In genomic region chr7:99616359-99617186, GRCh38 we compare ENCODE assay signal across 8 cellular contexts. TPM values are rescaled to one million over a fixed set of nuclear protein-coding genes. Genes with fewer than 3 reads are reported as not detected.
A peak's percentile ranks its signal among the peaks of the same experiment; 100 is the strongest.
DNase-seq lines count a peak whose midpoint lies in the region; ATAC-seq and TF ChIP-seq lines count a peak whose summit lies in the region.

ZSCAN25 (plus strand) TSS chr7:99616946; CDS start chr7:99619607, 2,661 bp downstream.

- peak within 1 kb of the TSS; percentile 43 to 93 (median 86) for H3K27ac ChIP-seq in heart left ventricle

- ATAC-seq in HG02623 (IDR thresholded peaks at IDR 0.05; ENCODE audit: unreplicated experiment) (peak; percentile 82), heart left ventricle (peak; percentile 98)
- peak; percentile 96 for ATAC-seq in activated naive CD8-positive, alpha-beta T cell treated with anti-CD3 and anti-CD28 coated beads, Interleukin-2, amount 50 U/mL, for 24 hours

- peak within 1 kb of the TSS; percentile 92 for H3K27ac Mint-ChIP-seq in activated naive CD8-positive, alpha-beta T cell treated with anti-CD3 and anti-CD28 coated beads, Interleukin-2, amount 50 U/mL, for 24 hours
- H3K27ac Mint-ChIP-seq in type B pancreatic cell, result peak within 1 kb of the TSS; percentile 92

- H3K36me3 Mint-ChIP-seq in activated naive CD8-positive, alpha-beta T cell treated with anti-CD3 and anti-CD28 coated beads, Interleukin-2, amount 50 U/mL, for 24 hours (ENCODE audit: low read depth), result peaks cover 31% of the 10 kb centered on the region
- peaks cover 18% of the 10 kb centered on the region for H3K36me3 Mint-ChIP-seq in type B pancreatic cell

- peaks cover 0 to 35% (median 33%) of the 10 kb centered on the region in 9 donors for H3K36me3 ChIP-seq in heart left ventricle

- intact Hi-C loops in heart left ventricle (cut with DNase I), result loop anchor here in 4 of 10 donors (1.0 to 10.0 kb wide), 5 partner anchors 58 to 298 kb away; partner anchors contain the start of genes ZNF655 (in 2 of the 4), FAM200A (in 1 of the 4) and TRIM4 (in 1 of the 4)

- 0 to 2% (median 1%) methylated on average over 25 to 59 of the region's 59 CpGs for WGBS in heart left ventricle, 4 donors

- no peaks in the 10 kb centered on the region for H3K9me3 ChIP-seq in heart left ventricle

- H3K4me1 Mint-ChIP-seq in activated naive CD8-positive, alpha-beta T cell treated with anti-CD3 and anti-CD28 coated beads, Interleukin-2, amount 50 U/mL, for 24 hours, result peaks cover 54% of the 10 kb centered on the region
- peaks cover 27% of the 10 kb centered on the region for H3K4me1 Mint-ChIP-seq in type B pancreatic cell (ENCODE audit: unreplicated experiment)

- no peaks in the 10 kb centered on the region for H3K27me3 Mint-ChIP-seq in activated naive CD8-positive, alpha-beta T cell treated with anti-CD3 and anti-CD28 coated beads, Interleukin-2, amount 50 U/mL, for 24 hours
- H3K27me3 Mint-ChIP-seq in type B pancreatic cell, result peaks cover 8% of the 10 kb centered on the region

- peak within 1 kb of the TSS; percentile 92 for H3K4me3 Mint-ChIP-seq in activated naive CD8-positive, alpha-beta T cell treated with anti-CD3 and anti-CD28 coated beads, Interleukin-2, amount 50 U/mL, for 24 hours
- peak within 1 kb of the TSS; percentile 97 for H3K4me3 Mint-ChIP-seq in type B pancreatic cell

- peak in 1 of 2 donors; percentile 78 for TF ChIP-seq POLR2A in heart left ventricle (IDR thresholded peaks at IDR 0.05)

- no peaks in the 10 kb centered on the region for H3K9me3 Mint-ChIP-seq in activated naive CD8-positive, alpha-beta T cell treated with anti-CD3 and anti-CD28 coated beads, Interleukin-2, amount 50 U/mL, for 24 hours
- H3K9me3 Mint-ChIP-seq in type B pancreatic cell, result no peaks in the 10 kb centered on the region

- TF ChIP-seq CTCF in GM12865 (IDR thresholded peaks at IDR 0.05; ENCODE audit: insufficient read depth, low read depth, low read length, missing control alignments), result peak; percentile 47
- TF ChIP-seq CTCF in heart left ventricle (IDR thresholded peaks at IDR 0.05), result peak in 11 of 12 donors; percentile 12 to 48 (median 43)
- peak; percentile 66 for TF ChIP-seq CTCF in type B pancreatic cell (conservative IDR thresholded peaks at IDR 0.05)

- peaks cover 0 to 17% (median 11%) of the 10 kb centered on the region in 12 donors for H3K4me1 ChIP-seq in heart left ventricle

- DNase-seq in GM12865 (ENCODE audit: low read depth) (peak; percentile 96), NCI-H1105 treated with DMSO at 0.1 percent for 48 hours (lab: John Stamatoyannopoulos, UW) (peak; percentile 90), SW 1271 (lab: John Stamatoyannopoulos, UW) (peak; percentile 88 to 89), heart left ventricle (peak; percentile 83 to 93 (median 93)), pons (ENCODE audit: low spot score) (peak; percentile 84), type B pancreatic cell (ENCODE audit: extremely low spot score, unreplicated experiment) (peak; percentile 92)
- peak; percentile 85 for DNase-seq in activated naive CD8-positive, alpha-beta T cell treated with anti-CD3 and anti-CD28 coated beads, Interleukin-2, amount 50 U/mL, for 24 hours

- H3K4me3 ChIP-seq in GM12865 (ENCODE audit: low read depth, low read length) (peak within 1 kb of the TSS; percentile 85), heart left ventricle (peak within 1 kb of the TSS; percentile 74 to 99 (median 95))

- H3K27me3 ChIP-seq in heart left ventricle, result no peaks in the 10 kb centered on the region

RNA-seq across cellular contexts. Expression of gene ZSCAN25, which starts in this region (rescaled TPM):
- total RNA-seq in heart left ventricle (10 to 100 TPM in 4 of 9 donors, 1 to 10 TPM in 5; 5.6 to 12.0 (median 8.3) TPM), type B pancreatic cell (ENCODE audit: low replicate concordance) (22.9 and 25.4 TPM in 2 replicates)
- polyA plus RNA-seq in heart left ventricle, result 1 to 10 TPM; 3.4 to 4.0 TPM

Comparison
In these comparisons a context has a peak if more than half of its experiments do, and no peak if none do; other contexts are left out.
1. Peak in every context shown above with its lines: DNase-seq, ATAC-seq, H3K4me3 ChIP-seq and H3K27ac ChIP-seq.